In the genomic region with DNA sequence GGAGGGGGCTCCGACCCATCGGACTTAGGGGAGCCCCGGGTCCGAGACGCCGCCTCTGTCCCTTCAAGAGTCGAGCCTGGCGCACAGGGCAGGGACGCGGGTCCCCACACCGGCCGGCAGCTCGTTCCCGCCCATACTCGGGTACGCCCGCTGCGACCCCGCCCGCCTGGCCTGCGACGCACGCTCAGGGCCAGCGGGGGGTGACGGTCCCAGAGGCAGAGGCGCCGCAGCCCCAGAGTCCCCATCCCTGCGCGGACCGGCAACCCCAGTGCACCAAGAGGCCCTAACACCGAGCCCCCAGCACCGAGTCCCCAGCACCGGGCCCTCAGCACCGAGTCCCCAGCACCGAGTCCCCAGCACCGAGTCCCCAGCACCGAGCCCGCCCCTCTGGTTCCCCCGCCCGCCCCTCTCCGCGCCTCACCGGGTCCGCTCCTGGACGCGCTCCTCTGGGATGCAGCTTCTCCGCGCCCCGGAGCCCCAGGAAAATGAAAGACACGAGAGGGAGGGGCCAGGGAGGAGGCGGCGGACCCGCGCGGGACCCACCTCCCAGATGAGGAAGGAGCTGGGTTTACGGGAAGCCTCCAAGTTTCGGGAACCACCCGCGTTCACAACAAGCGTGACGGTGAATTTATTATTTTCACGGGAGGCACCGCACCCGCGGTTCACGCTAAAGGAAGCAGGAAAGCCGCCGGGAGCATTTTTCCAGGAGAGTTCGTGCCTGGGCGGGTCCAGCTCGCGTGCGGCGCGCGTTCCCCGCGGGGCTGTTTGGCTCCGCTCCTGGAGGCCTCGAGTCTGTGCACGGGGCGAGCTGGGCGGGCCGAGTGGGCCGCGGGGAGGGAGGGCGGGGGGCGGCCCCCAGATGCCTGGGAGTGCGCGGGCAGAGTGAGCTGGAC, we compare ENCODE assay signal across 1 cellular context.
A peak's percentile ranks its signal among the peaks of the same experiment; 100 is the strongest.
TF ChIP-seq lines count a peak whose summit lies in the region.

A gene (minus strand): TSS at position 488 of the 893 bp plus-strand sequence. CDS start 6,526 bp downstream, outside the sequence.

TF ChIP-seq in K562, 482 proteins besides CTCF, POLR2A, EP300 and RAD21 (continued from another document):
- TF ChIP-seq, protein P1, sequence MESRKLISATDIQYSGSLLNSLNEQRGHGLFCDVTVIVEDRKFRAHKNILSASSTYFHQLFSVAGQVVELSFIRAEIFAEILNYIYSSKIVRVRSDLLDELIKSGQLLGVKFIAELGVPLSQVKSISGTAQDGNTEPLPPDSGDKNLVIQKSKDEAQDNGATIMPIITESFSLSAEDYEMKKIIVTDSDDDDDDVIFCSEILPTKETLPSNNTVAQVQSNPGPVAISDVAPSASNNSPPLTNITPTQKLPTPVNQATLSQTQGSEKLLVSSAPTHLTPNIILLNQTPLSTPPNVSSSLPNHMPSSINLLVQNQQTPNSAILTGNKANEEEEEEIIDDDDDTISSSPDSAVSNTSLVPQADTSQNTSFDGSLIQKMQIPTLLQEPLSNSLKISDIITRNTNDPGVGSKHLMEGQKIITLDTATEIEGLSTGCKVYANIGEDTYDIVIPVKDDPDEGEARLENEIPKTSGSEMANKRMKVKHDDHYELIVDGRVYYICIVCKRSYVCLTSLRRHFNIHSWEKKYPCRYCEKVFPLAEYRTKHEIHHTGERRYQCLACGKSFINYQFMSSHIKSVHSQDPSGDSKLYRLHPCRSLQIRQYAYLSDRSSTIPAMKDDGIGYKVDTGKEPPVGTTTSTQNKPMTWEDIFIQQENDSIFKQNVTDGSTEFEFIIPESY (CRISPR knock-in tag; IDR thresholded peaks at IDR 0.05) = peak; percentile 99
- TF ChIP-seq RBFOX2 (IDR thresholded peaks at IDR 0.05; ENCODE audit: low read depth, low read length) = no peak
- 0 out of 2 replicates have a peak, but pooled peaks have one; percentile 17 for TF ChIP-seq ZNF707 (CRISPR knock-in tag; conservative IDR thresholded peaks at IDR 0.05)
- TF ChIP-seq ZNF431 (CRISPR knock-in tag; IDR thresholded peaks at IDR 0.05) = 0 out of 2 replicates have a peak, but pooled peaks have one; percentile 31
- TF ChIP-seq, protein P2, sequence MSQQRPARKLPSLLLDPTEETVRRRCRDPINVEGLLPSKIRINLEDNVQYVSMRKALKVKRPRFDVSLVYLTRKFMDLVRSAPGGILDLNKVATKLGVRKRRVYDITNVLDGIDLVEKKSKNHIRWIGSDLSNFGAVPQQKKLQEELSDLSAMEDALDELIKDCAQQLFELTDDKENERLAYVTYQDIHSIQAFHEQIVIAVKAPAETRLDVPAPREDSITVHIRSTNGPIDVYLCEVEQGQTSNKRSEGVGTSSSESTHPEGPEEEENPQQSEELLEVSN (IDR thresholded peaks at IDR 0.05; ENCODE audit: borderline replicate concordance in 1 of 2, extremely low read depth in 1 of 2, insufficient read depth in 1 of 2, insufficient read length in 1 of 2, low read depth in 1 of 2, low read length in 1 of 2, poor library complexity in 1 of 2, severe bottlenecking in 1 of 2) = peak in 1 of 2 experiments; percentile 34
- TF ChIP-seq, protein P3, sequence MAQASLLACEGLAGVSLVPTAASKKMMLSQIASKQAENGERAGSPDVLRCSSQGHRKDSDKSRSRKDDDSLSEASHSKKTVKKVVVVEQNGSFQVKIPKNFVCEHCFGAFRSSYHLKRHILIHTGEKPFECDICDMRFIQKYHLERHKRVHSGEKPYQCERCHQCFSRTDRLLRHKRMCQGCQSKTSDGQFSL (CRISPR knock-in tag; IDR thresholded peaks at IDR 0.05) = peak; percentile 64
- TF ChIP-seq, protein P3 (tag; IDR thresholded peaks at IDR 0.05) = no peak
TF ChIP-seq in K562: peak in this region for 6.
